In genomic region chrX:9341305-9342201, GRCh38 we compare ENCODE assay signal across 8 cellular contexts.
DNase-seq lines count a peak whose midpoint lies in the region; ATAC-seq and TF ChIP-seq lines count a peak whose summit lies in the region.

No MANE protein-coding gene starts in this region.

- no peaks in the 10 kb centered on the region for H3K27me3 Mint-ChIP-seq in nephron (ENCODE audit: low read depth)

- H3K27ac Mint-ChIP-seq in nephron = peak overlapping the region; percentile 96 to 99 (median 97)

- H3K36me3 Mint-ChIP-seq in nephron (ENCODE audit: low read depth) = no peaks in the 10 kb centered on the region

- ATAC-seq in HG02798 (IDR thresholded peaks at IDR 0.05; ENCODE audit: poor library complexity, unreplicated experiment) = peak; percentile 84
- peak; percentile 45 for ATAC-seq in esophagus mucosa

- H3K9me3 Mint-ChIP-seq in nephron = peaks cover 8% of the 10 kb centered on the region

- peak overlapping the region; percentile 68 to 70 (median 69) for H3K4me3 Mint-ChIP-seq in nephron

- DNase-seq in SHP77 (lab: John Stamatoyannopoulos, UW) = peak; percentile 1 to 4
- DNase-seq in SHP77 treated with DMSO at 0.1 percent for 48 hours (lab: John Stamatoyannopoulos, UW) = no peak
- DNase-seq in NCI-H2196 (lab: John Stamatoyannopoulos, UW; ENCODE audit: unreplicated experiment) = peak; percentile 26
- DNase-seq in activated CD4-positive, alpha-beta T cell treated with anti-CD3 and anti-CD28 coated beads, Interleukin-2, amount 50 U/mL, for 4 hours = peak; percentile 11 to 34
- DNase-seq in ureter (ENCODE audit: low spot score) = peak; percentile 75

- TF ChIP-seq CTCF in nephron (IDR thresholded peaks at IDR 0.05; ENCODE audit: unreplicated experiment in 3 of 3) = no peak

- H3K4me1 Mint-ChIP-seq in nephron = peaks cover 57% of the 10 kb centered on the region
